9 cellular contexts compared by ENCODE assay signal in genomic region chr21:24428539-24429186, GRCh38.
DNase-seq lines count a peak whose midpoint lies in the region; ATAC-seq and FAIRE-seq lines count a peak whose summit lies in the region.
"Had no signal": no experiment of that assay in that cellular context is flagged by ENCODE, and none has a peak within 500 bp of the region (broad histone marks: within the 10 kb centered on the region; RNA-seq: fewer than 3 reads in every experiment).

No MANE protein-coding gene starts in this region.

- peak overlapping the region; percentile 43 for H3K4me3 ChIP-seq in MG63
- H3K4me3 ChIP-seq: lung had no signal

- no peaks in the 10 kb centered on the region for H3K36me3 ChIP-seq in MG63

- no peak for DNase-seq in MG63
- DNase-seq in medulla oblongata (ENCODE audit: extremely low spot score): peak; percentile 35
- no peak for DNase-seq in RCC 7860 (ENCODE audit: low spot score)
- no peak for DNase-seq in DMS114 treated with DMSO at 0.1 percent for 48 hours (lab: John Stamatoyannopoulos, UW; ENCODE audit: unreplicated experiment)
- DNase-seq in NCI-H2081 treated with DMSO at 0.1 percent for 48 hours (lab: John Stamatoyannopoulos, UW): no peak
- no peak for DNase-seq in kidney glomerular epithelial cell (lab: John Stamatoyannopoulos, UW)

- H3K9me3 ChIP-seq in MG63: no peaks in the 10 kb centered on the region

- no peaks in the 10 kb centered on the region for H3K27me3 ChIP-seq in MG63

- peak; percentile 60 for ATAC-seq in GM18867 (IDR thresholded peaks at IDR 0.05; ENCODE audit: unreplicated experiment)
- peak; percentile 70 for ATAC-seq in GM21717 (IDR thresholded peaks at IDR 0.05; ENCODE audit: unreplicated experiment)

- no peak for FAIRE-seq in RCC 7860 (lab: Jason Lieb, UNC)
